24 cellular contexts compared by ENCODE assay signal in the genomic region with DNA sequence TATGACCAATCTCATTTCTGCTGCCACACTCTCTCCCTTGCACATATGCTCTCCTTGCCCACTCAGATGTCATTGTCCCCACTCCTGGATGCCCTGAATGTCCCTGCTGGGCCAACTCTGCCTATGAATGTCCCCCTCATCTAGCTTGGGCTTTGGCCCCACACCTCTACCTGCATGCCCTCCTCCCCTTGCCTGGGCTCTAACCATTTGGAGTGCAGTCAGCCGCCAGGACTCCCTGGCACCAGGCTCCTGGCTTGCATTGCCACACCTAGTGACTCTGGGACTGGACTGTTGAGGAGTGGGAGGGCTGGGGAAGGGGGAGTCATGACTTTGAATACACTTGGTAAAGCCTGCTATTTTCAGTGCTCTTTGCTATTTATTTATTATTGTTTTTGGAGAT. TPM values are rescaled to one million over a fixed set of nuclear protein-coding genes. Genes with fewer than 3 reads are reported as not detected.
DNase-seq lines count a peak whose midpoint lies in the region; ATAC-seq and TF ChIP-seq lines count a peak whose summit lies in the region.
"Had no signal": no experiment of that assay in that cellular context is flagged by ENCODE, and none has a peak within 500 bp of the region (broad histone marks: within the 10 kb centered on the region; RNA-seq: fewer than 3 reads in every experiment).

No MANE protein-coding gene starts in this region.

- H3K56ac ChIP-seq in H9 (ENCODE audit: insufficient read length, low read depth, low read length): no peak overlapping the region

- CTCF ChIA-PET in SK-N-SH (lab: Yijun Ruan, JAX): interaction anchor here (1.0 kb wide), 1 partner anchor 112 kb away, joined by 3 read pairs; no protein-coding TSS in a partner anchor

- H3K9me2 ChIP-seq in SK-N-SH: no peaks in the 10 kb centered on the region

- H4K20me1 ChIP-seq in H9 (ENCODE audit: control insufficient read depth, insufficient read depth, insufficient read length): no peaks in the 10 kb centered on the region
- H4K20me1 ChIP-seq in SK-N-SH (ENCODE audit: insufficient read depth): peaks cover 18% of the 10 kb centered on the region

- H2BK12ac ChIP-seq in H9 (ENCODE audit: insufficient read length, low read depth, low read length): no peak overlapping the region

- no peak overlapping the region for H2AK5ac ChIP-seq in H9 (ENCODE audit: insufficient read length, low read length)

- no peak overlapping the region for H4K91ac ChIP-seq in H9 (ENCODE audit: insufficient read length, low read depth, low read length)

- H2BK20ac ChIP-seq in H9 (ENCODE audit: low read depth, low read length, poor library complexity, severe bottlenecking): no peak overlapping the region

- no peak overlapping the region for H3K14ac ChIP-seq in H9 (ENCODE audit: insufficient read depth, low read length)

- H3K4me3 Mint-ChIP-seq in activated naive CD4-positive, alpha-beta T cell treated with anti-CD3 and anti-CD28 coated beads, Interleukin-2, amount 50 U/mL, for 24 hours: no peak overlapping the region
- H3K4me3 Mint-ChIP-seq in H9 (no peak overlapping the region), chondrocyte (ENCODE audit: unreplicated experiment) (no peak overlapping the region)
- H3K4me3 Mint-ChIP-seq: CD14-positive monocyte; stimulated activated memory B cell treated with anti-CD40 and anti-IgM and Interleukin-4, amounts not matched to agents 10 μg/mL and 1 μg/mL and 100 μg/mL, for 72 hours had no signal

- no peak overlapping the region for H3K4ac ChIP-seq in H9 (ENCODE audit: low read depth, low read length)

- no peaks in the 10 kb centered on the region for H3K79me1 ChIP-seq in H9 (ENCODE audit: insufficient read depth, low read depth, low read length, poor library complexity, severe bottlenecking)

- TF ChIP-seq CTCF in H9 (conservative IDR thresholded peaks at IDR 0.05): no peak
- TF ChIP-seq CTCF in chondrocyte (IDR thresholded peaks at IDR 0.05): no peak
- no peak for TF ChIP-seq CTCF in SK-N-SH (IDR thresholded peaks at IDR 0.05)

- H4K8ac ChIP-seq in H9 (replicated peaks; ENCODE audit: insufficient read length, low read depth, low read length): no peak overlapping the region

- H3K4me1 Mint-ChIP-seq in activated naive CD4-positive, alpha-beta T cell treated with anti-CD3 and anti-CD28 coated beads, Interleukin-2, amount 50 U/mL, for 24 hours: peaks cover 5% of the 10 kb centered on the region
- H3K4me1 Mint-ChIP-seq in H9 (no peaks in the 10 kb centered on the region), chondrocyte (ENCODE audit: low read depth) (no peaks in the 10 kb centered on the region)

- H3K27ac ChIP-seq in H9 (ENCODE audit: insufficient read length, low read depth, low read length) (no peak overlapping the region), SK-N-SH (ENCODE audit: low read depth in 2 of 2, low read length in 1 of 2) (no peak overlapping the region)
- H3K27ac ChIP-seq: cardiac muscle cell, foreskin keratinocyte, skin epidermis, thoracic aorta had no signal

- H3K4me1 ChIP-seq in H9 (ENCODE audit: insufficient read depth, low read length) (no peaks in the 10 kb centered on the region), SK-N-SH (ENCODE audit: control insufficient read depth in 1 of 2, insufficient read depth in 2 of 2, low read depth in 1 of 2, low read length in 1 of 2) (no peaks in the 10 kb centered on the region)
- H3K4me1 ChIP-seq: foreskin keratinocyte had no signal

- no peak overlapping the region for H2BK15ac ChIP-seq in H9 (ENCODE audit: low read depth, low read length)

- H2BK120ac ChIP-seq in H9 (ENCODE audit: low read depth, low read length, poor library complexity, severe bottlenecking): no peak overlapping the region

- no peaks in the 10 kb centered on the region for H3K27me3 ChIP-seq in H9 (ENCODE audit: insufficient read depth, low read length)
- H3K27me3 ChIP-seq in SK-N-SH (ENCODE audit: insufficient read depth): no peaks in the 10 kb centered on the region
- H3K27me3 ChIP-seq: cardiac muscle cell, foreskin keratinocyte had no signal

- H2BK5ac ChIP-seq in H9 (ENCODE audit: insufficient read length, low read length): no peak overlapping the region

- H3K9me3 Mint-ChIP-seq in activated naive CD4-positive, alpha-beta T cell treated with anti-CD3 and anti-CD28 coated beads, Interleukin-2, amount 50 U/mL, for 24 hours: no peaks in the 10 kb centered on the region
- no peaks in the 10 kb centered on the region for H3K9me3 Mint-ChIP-seq in H9
- no peaks in the 10 kb centered on the region for H3K9me3 Mint-ChIP-seq in chondrocyte (ENCODE audit: low read depth)
- H3K9me3 Mint-ChIP-seq: stimulated activated memory B cell treated with anti-CD40 and anti-IgM and Interleukin-4, amounts not matched to agents 10 μg/mL and 1 μg/mL and 100 μg/mL, for 72 hours had no signal

- no peaks in the 10 kb centered on the region for H3K27me3 Mint-ChIP-seq in activated naive CD4-positive, alpha-beta T cell treated with anti-CD3 and anti-CD28 coated beads, Interleukin-2, amount 50 U/mL, for 24 hours
- H3K27me3 Mint-ChIP-seq in H9 (ENCODE audit: low read depth) (peaks cover 1% of the 10 kb centered on the region; the same call in 1 of the 2 replicates), chondrocyte (ENCODE audit: low read depth) (no peaks in the 10 kb centered on the region)
- H3K27me3 Mint-ChIP-seq: stimulated activated memory B cell treated with anti-CD40 and anti-IgM and Interleukin-4, amounts not matched to agents 10 μg/mL and 1 μg/mL and 100 μg/mL, for 72 hours had no signal

- H3K4me3 ChIP-seq in SK-N-SH (ENCODE audit: low read depth in 2 of 2, low read length in 1 of 2): no peak overlapping the region
- H3K4me3 ChIP-seq: cardiac muscle cell, skin epidermis, thoracic aorta had no signal

- DNase-seq in activated naive CD4-positive, alpha-beta T cell (lab: John Stamatoyannopoulos, UW): no peak
- no peak for DNase-seq in H9
- peak; percentile 60 for DNase-seq in chondrocyte (ENCODE audit: low spot score)
- peak; percentile 43 for DNase-seq in posterior vena cava (ENCODE audit: low spot score)
- no peak for DNase-seq in SK-N-SH
- DNase-seq: activated CD4-positive, CD25-positive, alpha-beta regulatory T cell; amygdala; erythroblast; foreskin keratinocyte; GDM1; Karpas-422; NCI-H1694; NCI-H526 treated with DMSO at 0.1 percent for 48 hours; stimulated activated CD4-positive, alpha-beta T cell treated with anti-CD3 and anti-CD28 coated beads, Interleukin-2, amount 100 ng/mL, for 24 hours; T1000 had no signal

- peaks cover 18% of the 10 kb centered on the region for H3K36me3 Mint-ChIP-seq in activated naive CD4-positive, alpha-beta T cell treated with anti-CD3 and anti-CD28 coated beads, Interleukin-2, amount 50 U/mL, for 24 hours
- H3K36me3 Mint-ChIP-seq in H9 (ENCODE audit: insufficient read depth in 1 of 3, low read depth in 3 of 3): peaks cover 63 to 95% (median 91%) of the 10 kb centered on the region in 3 experiments; a peak in 6 of 7 replicates
- H3K36me3 Mint-ChIP-seq in chondrocyte (ENCODE audit: low read depth): peaks cover 50% of the 10 kb centered on the region

- H3K9ac ChIP-seq in H9 (ENCODE audit: extremely low read depth, insufficient read length, low read length) (no peak overlapping the region), SK-N-SH (no peak overlapping the region)

- no peak overlapping the region for H3K23ac ChIP-seq in H9 (ENCODE audit: insufficient read length, low read depth, low read length)

- no peak for TF ChIP-seq RAD21 in SK-N-SH (IDR thresholded peaks at IDR 0.05; ENCODE audit: low read length)

- no peaks in the 10 kb centered on the region for H3K9me3 ChIP-seq in H9 (ENCODE audit: control insufficient read depth, low read depth, low read length)
- H3K9me3 ChIP-seq in SK-N-SH: no peaks in the 10 kb centered on the region
- H3K9me3 ChIP-seq: thoracic aorta had no signal

- no peak for ATAC-seq in activated CD4-positive, CD25-positive, alpha-beta regulatory T cell treated with anti-CD3 and anti-CD28 coated beads, Interleukin-2, amount 50 U/mL, for 24 hours
- ATAC-seq in HG02870 (IDR thresholded peaks at IDR 0.05; ENCODE audit: unreplicated experiment): no peak
- ATAC-seq: foreskin keratinocyte; SK-N-SH treated with all-trans-retinoic acid at 6 μM for 48 hours; stimulated activated memory B cell treated with anti-CD40 and anti-IgM and Interleukin-4, amounts not matched to agents 10 μg/mL and 1 μg/mL and 100 μg/mL, for 72 hours had no signal

- H3T11ph ChIP-seq in H9 (ENCODE audit: low read length): no peak overlapping the region

- H3K79me2 ChIP-seq in H9 (ENCODE audit: insufficient read depth, low read length) (no peaks in the 10 kb centered on the region), SK-N-SH (ENCODE audit: insufficient read depth) (peaks cover 90% of the 10 kb centered on the region)

- no CpG with 5 or more reads among the region's 1 CpG for WGBS in H9 (ENCODE audit: extremely low coverage, insufficient read length, low lambda C conversion rate)
- 100% methylated on average over 1 of the region's 1 CpG for WGBS in SK-N-SH (ENCODE audit: low lambda C conversion rate)

- peaks cover 71 to 72% of the 10 kb centered on the region in 2 experiments for H3K36me3 ChIP-seq in SK-N-SH (replicated peaks in 1 of 2; ENCODE audit: control insufficient read depth in 1 of 2, insufficient read depth in 2 of 2, low read length in 1 of 2)

- intact Hi-C loops in posterior vena cava (cut with DNase I): no loop called here

- H2AFZ ChIP-seq in H9 (ENCODE audit: low read length) (no peak overlapping the region), SK-N-SH (ENCODE audit: low read depth) (no peak overlapping the region)

- H4K5ac ChIP-seq in H9 (ENCODE audit: insufficient read length, low read depth, low read length): no peak overlapping the region

- H3F3A ChIP-seq in SK-N-SH (replicated peaks; ENCODE audit: insufficient read depth): peaks cover 11% of the 10 kb centered on the region

- no peaks in the 10 kb centered on the region for H3K23me2 ChIP-seq in H9 (ENCODE audit: insufficient read length, low read depth, low read length, poor library complexity, severe bottlenecking)

- no peak for TF ChIP-seq EP300 in SK-N-SH (IDR thresholded peaks at IDR 0.05; ENCODE audit: borderline replicate concordance in 1 of 2, low read depth in 1 of 2, low read length in 1 of 2)

- H3K18ac ChIP-seq in H9 (ENCODE audit: insufficient read length, low read depth, low read length): no peak overlapping the region

- no peak overlapping the region for H3K4me2 ChIP-seq in H9 (ENCODE audit: insufficient read depth, insufficient read length, low read length)
- no peak overlapping the region for H3K4me2 ChIP-seq in SK-N-SH

- POLR2A ChIA-PET in SK-N-SH (lab: Yijun Ruan, JAX): no interaction called here

- H3K27ac Mint-ChIP-seq in activated naive CD4-positive, alpha-beta T cell treated with anti-CD3 and anti-CD28 coated beads, Interleukin-2, amount 50 U/mL, for 24 hours: peak overlapping the region; percentile 30
- H3K27ac Mint-ChIP-seq in H9 (peak overlapping the region in 2 of 3 experiments; percentile 1 to 32; a peak in 4 of 7 replicates), chondrocyte (ENCODE audit: unreplicated experiment) (no peak overlapping the region)
- H3K27ac Mint-ChIP-seq: stimulated activated memory B cell treated with anti-CD40 and anti-IgM and Interleukin-4, amounts not matched to agents 10 μg/mL and 1 μg/mL and 100 μg/mL, for 72 hours had no signal

RNA-seq across cellular contexts. Expression of a gene that starts 41.6 kb away (rescaled TPM):
- 34.0 and 34.1 TPM in 2 replicates for total RNA-seq in H9 (2021)
- total RNA-seq in chondrocyte: 46.7 to 48.0 TPM (median 46.8 TPM) in 3 replicates
- 10 to 100 TPM; 18.2 to 22.8 TPM for total RNA-seq in posterior vena cava
- polyA plus RNA-seq in SK-N-SH (2012; rRNA removed): 34.8 and 44.5 TPM in 2 replicates
- 13.7 and 17.6 TPM in 2 replicates for polyA plus RNA-seq in SK-N-SH (2012; cell fraction: cytosol; rRNA removed)
- polyA plus RNA-seq in SK-N-SH (2012; cell fraction: nucleus; rRNA removed): 224 and 238 TPM in 2 replicates

Comparison
In these comparisons a context has a peak if more than half of its experiments do, and no peak if none do; other contexts are left out.
1. DNase-seq: peak in chondrocyte (single experiment) and posterior vena cava (single experiment); none in activated naive CD4-positive, alpha-beta T cell (0 of 4), H9 (single experiment) and SK-N-SH (single experiment).